Comparison of ENCODE assay signal across 1 cellular context in the genomic region with DNA sequence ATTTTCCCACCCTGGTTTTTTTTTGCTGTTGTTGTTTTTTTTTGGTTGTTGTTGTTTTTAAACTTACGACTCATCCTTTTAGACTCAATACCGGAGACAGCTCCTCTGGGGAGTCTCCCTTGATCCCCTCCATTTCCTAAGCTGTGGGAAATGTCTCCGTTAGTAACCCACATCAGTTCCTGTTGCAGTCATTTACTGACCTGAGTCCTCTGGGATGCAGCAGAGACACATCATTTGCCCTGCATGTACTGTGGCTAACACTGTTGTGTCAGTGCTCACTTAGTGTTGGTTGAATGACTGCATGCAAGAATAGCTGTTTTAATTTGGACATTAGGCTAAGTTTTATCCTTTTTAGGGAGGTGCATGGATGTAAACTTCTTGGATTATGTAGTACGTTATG.
TF ChIP-seq lines count a peak whose summit lies in the region.

No MANE protein-coding gene starts in this region.

TF ChIP-seq in GM23338, 12 proteins besides CTCF, POLR2A, EP300 and RAD21 (continued from another document):
- TF ChIP-seq, protein P1, sequence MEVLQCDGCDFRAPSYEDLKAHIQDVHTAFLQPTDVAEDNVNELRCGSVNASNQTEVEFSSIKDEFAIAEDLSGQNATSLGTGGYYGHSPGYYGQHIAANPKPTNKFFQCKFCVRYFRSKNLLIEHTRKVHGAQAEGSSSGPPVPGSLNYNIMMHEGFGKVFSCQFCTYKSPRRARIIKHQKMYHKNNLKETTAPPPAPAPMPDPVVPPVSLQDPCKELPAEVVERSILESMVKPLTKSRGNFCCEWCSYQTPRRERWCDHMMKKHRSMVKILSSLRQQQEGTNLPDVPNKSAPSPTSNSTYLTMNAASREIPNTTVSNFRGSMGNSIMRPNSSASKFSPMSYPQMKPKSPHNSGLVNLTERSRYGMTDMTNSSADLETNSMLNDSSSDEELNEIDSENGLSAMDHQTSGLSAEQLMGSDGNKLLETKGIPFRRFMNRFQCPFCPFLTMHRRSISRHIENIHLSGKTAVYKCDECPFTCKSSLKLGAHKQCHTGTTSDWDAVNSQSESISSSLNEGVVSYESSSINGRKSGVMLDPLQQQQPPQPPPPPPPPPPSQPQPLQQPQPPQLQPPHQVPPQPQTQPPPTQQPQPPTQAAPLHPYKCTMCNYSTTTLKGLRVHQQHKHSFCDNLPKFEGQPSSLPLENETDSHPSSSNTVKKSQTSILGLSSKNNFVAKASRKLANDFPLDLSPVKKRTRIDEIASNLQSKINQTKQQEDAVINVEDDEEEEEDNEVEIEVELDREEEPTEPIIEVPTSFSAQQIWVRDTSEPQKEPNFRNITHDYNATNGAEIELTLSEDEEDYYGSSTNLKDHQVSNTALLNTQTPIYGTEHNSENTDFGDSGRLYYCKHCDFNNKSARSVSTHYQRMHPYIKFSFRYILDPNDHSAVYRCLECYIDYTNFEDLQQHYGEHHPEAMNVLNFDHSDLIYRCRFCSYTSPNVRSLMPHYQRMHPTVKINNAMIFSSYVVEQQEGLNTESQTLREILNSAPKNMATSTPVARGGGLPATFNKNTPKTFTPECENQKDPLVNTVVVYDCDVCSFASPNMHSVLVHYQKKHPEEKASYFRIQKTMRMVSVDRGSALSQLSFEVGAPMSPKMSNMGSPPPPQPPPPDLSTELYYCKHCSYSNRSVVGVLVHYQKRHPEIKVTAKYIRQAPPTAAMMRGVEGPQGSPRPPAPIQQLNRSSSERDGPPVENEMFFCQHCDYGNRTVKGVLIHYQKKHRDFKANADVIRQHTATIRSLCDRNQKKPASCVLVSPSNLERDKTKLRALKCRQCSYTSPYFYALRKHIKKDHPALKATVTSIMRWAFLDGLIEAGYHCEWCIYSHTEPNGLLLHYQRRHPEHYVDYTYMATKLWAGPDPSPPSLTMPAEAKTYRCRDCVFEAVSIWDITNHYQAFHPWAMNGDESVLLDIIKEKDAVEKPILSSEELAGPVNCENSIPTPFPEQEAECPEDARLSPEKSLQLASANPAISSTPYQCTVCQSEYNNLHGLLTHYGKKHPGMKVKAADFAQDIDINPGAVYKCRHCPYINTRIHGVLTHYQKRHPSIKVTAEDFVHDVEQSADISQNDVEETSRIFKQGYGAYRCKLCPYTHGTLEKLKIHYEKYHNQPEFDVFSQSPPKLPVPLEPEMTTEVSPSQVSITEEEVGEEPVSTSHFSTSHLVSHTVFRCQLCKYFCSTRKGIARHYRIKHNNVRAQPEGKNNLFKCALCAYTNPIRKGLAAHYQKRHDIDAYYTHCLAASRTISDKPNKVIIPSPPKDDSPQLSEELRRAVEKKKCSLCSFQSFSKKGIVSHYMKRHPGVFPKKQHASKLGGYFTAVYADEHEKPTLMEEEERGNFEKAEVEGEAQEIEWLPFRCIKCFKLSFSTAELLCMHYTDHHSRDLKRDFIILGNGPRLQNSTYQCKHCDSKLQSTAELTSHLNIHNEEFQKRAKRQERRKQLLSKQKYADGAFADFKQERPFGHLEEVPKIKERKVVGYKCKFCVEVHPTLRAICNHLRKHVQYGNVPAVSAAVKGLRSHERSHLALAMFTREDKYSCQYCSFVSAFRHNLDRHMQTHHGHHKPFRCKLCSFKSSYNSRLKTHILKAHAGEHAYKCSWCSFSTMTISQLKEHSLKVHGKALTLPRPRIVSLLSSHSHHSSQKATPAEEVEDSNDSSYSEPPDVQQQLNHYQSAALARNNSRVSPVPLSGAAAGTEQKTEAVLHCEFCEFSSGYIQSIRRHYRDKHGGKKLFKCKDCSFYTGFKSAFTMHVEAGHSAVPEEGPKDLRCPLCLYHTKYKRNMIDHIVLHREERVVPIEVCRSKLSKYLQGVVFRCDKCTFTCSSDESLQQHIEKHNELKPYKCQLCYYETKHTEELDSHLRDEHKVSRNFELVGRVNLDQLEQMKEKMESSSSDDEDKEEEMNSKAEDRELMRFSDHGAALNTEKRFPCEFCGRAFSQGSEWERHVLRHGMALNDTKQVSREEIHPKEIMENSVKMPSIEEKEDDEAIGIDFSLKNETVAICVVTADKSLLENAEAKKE (CRISPR knock-in tag; IDR thresholded peaks at IDR 0.05) = no peak
- no peak for TF ChIP-seq JUNB (IDR thresholded peaks at IDR 0.05; ENCODE audit: unreplicated experiment)
- TF ChIP-seq ETS1 (IDR thresholded peaks at IDR 0.05) = no peak
- TF ChIP-seq, protein P2, sequence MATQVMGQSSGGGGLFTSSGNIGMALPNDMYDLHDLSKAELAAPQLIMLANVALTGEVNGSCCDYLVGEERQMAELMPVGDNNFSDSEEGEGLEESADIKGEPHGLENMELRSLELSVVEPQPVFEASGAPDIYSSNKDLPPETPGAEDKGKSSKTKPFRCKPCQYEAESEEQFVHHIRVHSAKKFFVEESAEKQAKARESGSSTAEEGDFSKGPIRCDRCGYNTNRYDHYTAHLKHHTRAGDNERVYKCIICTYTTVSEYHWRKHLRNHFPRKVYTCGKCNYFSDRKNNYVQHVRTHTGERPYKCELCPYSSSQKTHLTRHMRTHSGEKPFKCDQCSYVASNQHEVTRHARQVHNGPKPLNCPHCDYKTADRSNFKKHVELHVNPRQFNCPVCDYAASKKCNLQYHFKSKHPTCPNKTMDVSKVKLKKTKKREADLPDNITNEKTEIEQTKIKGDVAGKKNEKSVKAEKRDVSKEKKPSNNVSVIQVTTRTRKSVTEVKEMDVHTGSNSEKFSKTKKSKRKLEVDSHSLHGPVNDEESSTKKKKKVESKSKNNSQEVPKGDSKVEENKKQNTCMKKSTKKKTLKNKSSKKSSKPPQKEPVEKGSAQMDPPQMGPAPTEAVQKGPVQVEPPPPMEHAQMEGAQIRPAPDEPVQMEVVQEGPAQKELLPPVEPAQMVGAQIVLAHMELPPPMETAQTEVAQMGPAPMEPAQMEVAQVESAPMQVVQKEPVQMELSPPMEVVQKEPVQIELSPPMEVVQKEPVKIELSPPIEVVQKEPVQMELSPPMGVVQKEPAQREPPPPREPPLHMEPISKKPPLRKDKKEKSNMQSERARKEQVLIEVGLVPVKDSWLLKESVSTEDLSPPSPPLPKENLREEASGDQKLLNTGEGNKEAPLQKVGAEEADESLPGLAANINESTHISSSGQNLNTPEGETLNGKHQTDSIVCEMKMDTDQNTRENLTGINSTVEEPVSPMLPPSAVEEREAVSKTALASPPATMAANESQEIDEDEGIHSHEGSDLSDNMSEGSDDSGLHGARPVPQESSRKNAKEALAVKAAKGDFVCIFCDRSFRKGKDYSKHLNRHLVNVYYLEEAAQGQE (IDR thresholded peaks at IDR 0.05; ENCODE audit: unreplicated experiment) = no peak
- TF ChIP-seq ZNF331 (CRISPR knock-in tag; IDR thresholded peaks at IDR 0.05; ENCODE audit: low read depth) = no peak
- TF ChIP-seq EZH2 (IDR thresholded peaks at IDR 0.05; ENCODE audit: low read depth, unreplicated experiment) = no peak
- TF ChIP-seq NANOG (IDR thresholded peaks at IDR 0.05; ENCODE audit: borderline replicate concordance) = no peak
- no peak for TF ChIP-seq POLR2AphosphoS5 (IDR thresholded peaks at IDR 0.05; ENCODE audit: low read depth)
- TF ChIP-seq CREB1 (CRISPR knock-in tag; IDR thresholded peaks at IDR 0.05; ENCODE audit: low read depth) = no peak
- no peak for TF ChIP-seq STAT1 (IDR thresholded peaks at IDR 0.05; ENCODE audit: unreplicated experiment)
- TF ChIP-seq EZH2phosphoT487 (IDR thresholded peaks at IDR 0.05; ENCODE audit: unreplicated experiment) = no peak
